In genomic region chr3:88150371-88150770, GRCh38 we compare ENCODE assay signal across 8 cellular contexts. TPM values are rescaled to one million over a fixed set of nuclear protein-coding genes. Genes with fewer than 3 reads are reported as not detected.
A peak's percentile ranks its signal among the peaks of the same experiment; 100 is the strongest.
DNase-seq lines count a peak whose midpoint lies in the region; ATAC-seq and TF ChIP-seq lines count a peak whose summit lies in the region.

No MANE protein-coding gene starts in this region.

- TF ChIP-seq CTCF in A673 (conservative IDR thresholded peaks at IDR 0.05; ENCODE audit: low read depth, low read length) = no peak
- no peak for TF ChIP-seq CTCF in natural killer cell (IDR thresholded peaks at IDR 0.05)

- H3K27ac Mint-ChIP-seq in effector memory CD8-positive, alpha-beta T cell = peak overlapping the region; percentile 94 to 97
- H3K27ac Mint-ChIP-seq in natural killer cell = peak overlapping the region; percentile 91 to 93

- H3K27me3 ChIP-seq in A673 (replicated peaks; ENCODE audit: insufficient read depth, low read depth, low read length, poor library complexity) = no peaks in the 10 kb centered on the region

- peaks cover 42% of the 10 kb centered on the region for H3K36me3 Mint-ChIP-seq in effector memory CD8-positive, alpha-beta T cell (ENCODE audit: insufficient read depth)
- no peaks in the 10 kb centered on the region for H3K36me3 Mint-ChIP-seq in natural killer cell

- DNase-seq in A673 (ENCODE audit: low spot score) (peak; percentile 19), natural killer cell (no peak), mucosa of gallbladder (ENCODE audit: low spot score) (no peak), HCEC 1CT (no peak)
- peak in 2 of 3 experiments; percentile 10 to 11 for DNase-seq in effector memory CD8-positive, alpha-beta T cell

- ATAC-seq in GM18508 (IDR thresholded peaks at IDR 0.05; ENCODE audit: insufficient read depth, unreplicated experiment) = peak; percentile 16
- ATAC-seq in HG03064 (IDR thresholded peaks at IDR 0.05; ENCODE audit: low read depth, unreplicated experiment) = peak; percentile 30
- peak; percentile 1; the same call in 2 of the 3 replicates for ATAC-seq in SK-N-SH treated with all-trans-retinoic acid at 6 μM for 48 hours
- ATAC-seq in effector memory CD8-positive, alpha-beta T cell (replicated peaks) = peak; percentile 11
- ATAC-seq in natural killer cell = peak; percentile 13 to 41 (median 16)

- TSS peak; percentile 48 for BruUV-seq in A673 (replicated peaks; lab: Mats Ljungman, UMichigan)

- peak overlapping the region; percentile 95 for H3K27ac ChIP-seq in A673 (ENCODE audit: low read depth, low read length, poor library complexity, severe bottlenecking)

- H3K4me3 ChIP-seq in A673 (ENCODE audit: low read depth, low read length, poor library complexity, severe bottlenecking) = peak overlapping the region; percentile 78

- peaks cover 16 to 20% of the 10 kb centered on the region in 2 donors for H3K4me1 Mint-ChIP-seq in effector memory CD8-positive, alpha-beta T cell (ENCODE audit: low read depth in 2 of 2)
- peaks cover 17 to 28% of the 10 kb centered on the region in 2 donors for H3K4me1 Mint-ChIP-seq in natural killer cell

- no peaks in the 10 kb centered on the region for H3K9me3 Mint-ChIP-seq in effector memory CD8-positive, alpha-beta T cell
- H3K9me3 Mint-ChIP-seq in natural killer cell = no peaks in the 10 kb centered on the region

- H3K4me3 Mint-ChIP-seq in effector memory CD8-positive, alpha-beta T cell = peak overlapping the region; percentile 90 to 96
- peak overlapping the region; percentile 95 for H3K4me3 Mint-ChIP-seq in natural killer cell

- H3K9me3 ChIP-seq in A673 (ENCODE audit: low read depth, low read length, poor library complexity, severe bottlenecking) = no peaks in the 10 kb centered on the region

- intact Hi-C loops in A673 (cut with micrococcal nuclease; ENCODE audit: unreplicated experiment) = no loop called here
- intact Hi-C loops in natural killer cell (cut with micrococcal nuclease) = loop anchor here (2.0 kb wide), 1 partner anchor 924 kb away; the partner anchor contains the start of gene CHMP2B

- no peaks in the 10 kb centered on the region for H3K27me3 Mint-ChIP-seq in effector memory CD8-positive, alpha-beta T cell
- no peaks in the 10 kb centered on the region for H3K27me3 Mint-ChIP-seq in natural killer cell (ENCODE audit: low read depth in 2 of 2)

- peaks cover 10% of the 10 kb centered on the region for H3K4me1 ChIP-seq in A673 (ENCODE audit: insufficient read depth, low read length, poor library complexity, severe bottlenecking)

- CTCF ChIA-PET in A673 (lab: Charles Lee) = interaction anchor here (0.7 kb wide), 1 partner anchor 69 kb away, joined by 3 read pairs; no protein-coding TSS in a partner anchor

- peaks cover 24% of the 10 kb centered on the region for H3K36me3 ChIP-seq in A673 (ENCODE audit: insufficient read depth, low read length, poor library complexity, severe bottlenecking)

- POLR2A ChIA-PET in A673 (lab: Charles Lee; ENCODE audit: low non-redundant PET) = no interaction called here

TF ChIP-seq in SK-N-SH treated with all-trans-retinoic acid at 6 μM for 48 hours, 23 proteins besides CTCF, POLR2A, EP300 and RAD21:
- TF ChIP-seq CREB5 (CRISPR knock-in tag; IDR thresholded peaks at IDR 0.05; ENCODE audit: low read depth) (no peak), ZNF8 (CRISPR knock-in tag; IDR thresholded peaks at IDR 0.05) (no peak), ARNTL (CRISPR knock-in tag; IDR thresholded peaks at IDR 0.05; ENCODE audit: borderline replicate concordance, low read depth) (no peak), POU6F1 (CRISPR knock-in tag; IDR thresholded peaks at IDR 0.05; ENCODE audit: borderline replicate concordance, low read depth) (no peak), ZNF70 (CRISPR knock-in tag; IDR thresholded peaks at IDR 0.05) (no peak), PATZ1 (CRISPR knock-in tag; IDR thresholded peaks at IDR 0.05; ENCODE audit: borderline replicate concordance) (no peak), CSRNP3 (CRISPR knock-in tag; IDR thresholded peaks at IDR 0.05) (no peak), TOX (CRISPR knock-in tag; IDR thresholded peaks at IDR 0.05; ENCODE audit: borderline replicate concordance) (no peak), ISL1 (CRISPR knock-in tag; IDR thresholded peaks at IDR 0.05) (no peak), TCF4 (CRISPR knock-in tag; IDR thresholded peaks at IDR 0.05; ENCODE audit: borderline replicate concordance) (no peak), ZFP3 (CRISPR knock-in tag; IDR thresholded peaks at IDR 0.05) (no peak), GLIS3 (CRISPR knock-in tag; IDR thresholded peaks at IDR 0.05) (no peak), ZNF565 (CRISPR knock-in tag; conservative IDR thresholded peaks at IDR 0.05; ENCODE audit: low read depth) (no peak)
TF ChIP-seq in SK-N-SH treated with all-trans-retinoic acid at 6 μM for 48 hours: peak in this region for 0.

RNA-seq across cellular contexts. Expression of gene C3orf38, which starts 0.6 kb away (rescaled TPM):
- total RNA-seq in A673 (2021) (33.6 and 36.4 TPM in 2 replicates), natural killer cell (10 to 100 TPM; 52.5 to 60.4 (median 54.7) TPM), mucosa of gallbladder (17.6 TPM)

Comparison
In these comparisons a context has a peak if more than half of its experiments do, and no peak if none do; other contexts are left out.
1. DNase-seq: peak in A673 (single experiment) and effector memory CD8-positive, alpha-beta T cell (2 of 3); none in natural killer cell (single experiment), mucosa of gallbladder (single experiment) and HCEC 1CT (single experiment).
2. Peak in every context shown above with its lines, with median percentiles within 50 percentile points of each other: ATAC-seq.